Comparison of ENCODE assay signal across 27 cellular contexts in the genomic region with DNA sequence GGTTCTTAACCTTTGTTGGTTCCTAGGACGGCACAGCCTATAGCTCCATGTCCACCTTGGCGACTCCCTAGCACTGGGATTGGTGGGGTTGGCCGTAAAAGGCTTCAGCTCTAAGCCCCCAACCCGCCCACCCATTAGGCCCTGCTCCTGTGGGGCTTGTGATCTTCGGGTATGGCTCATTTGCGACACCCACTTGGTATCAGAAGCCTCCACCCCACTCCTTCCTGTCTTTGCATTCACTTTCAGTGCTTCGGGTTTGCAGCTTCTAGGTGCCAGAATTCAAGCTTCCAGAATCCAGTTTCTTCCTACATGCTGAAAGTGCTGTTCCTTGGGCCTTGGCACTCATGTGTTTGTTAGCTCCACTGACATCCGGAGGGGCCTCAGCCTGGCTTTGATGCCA. TPM values are rescaled to one million over a fixed set of nuclear protein-coding genes. Genes with fewer than 3 reads are reported as not detected.
"Had no signal": no experiment of that assay in that cellular context is flagged by ENCODE, and none has a peak within 500 bp of the region (broad histone marks: within the 10 kb centered on the region; RNA-seq: fewer than 3 reads in every experiment).

No MANE protein-coding gene starts in this region.

- H3K27ac ChIP-seq: RWPE1 had no signal

- ATAC-seq: Panc1, PC-3 had no signal

- H3K9me3 ChIP-seq: SK-N-SH had no signal

- DNase-seq: KBM-7; MV-4-11; NCI-H1048; NCI-H1105; NCI-H1417; NCI-H1436 treated with DMSO at 0.1 percent for 48 hours; NCI-H1694; NCI-H187 treated with DMSO at 0.1 percent for 48 hours; NCI-H2029 treated with DMSO at 0.1 percent for 48 hours; NCI-H226; NCI-H446; NCI-H510A; NCI-H524 treated with DMSO at 0.1 percent for 48 hours; NCI-H69; NCI-H774; NK-92 treated with Interleukin-12 subunit alpha and Interleukin-12 subunit beta, amount 100 ng/mL, for 24 hours; PC-3; SHP77; SK-N-SH; SW 1271 had no signal

RNA-seq across cellular contexts. Expression of gene HABP2, which starts 39.5 kb away (rescaled TPM):
- total RNA-seq: HT-29, LHCN-M2, MCF 10A, OCI-LY7, PC-3, SK-MEL-5 had no signal
